Comparison of ENCODE assay signal across 11 cellular contexts in genomic region chr18:44594779-44595467, GRCh38.
DNase-seq lines count a peak whose midpoint lies in the region; ATAC-seq and TF ChIP-seq lines count a peak whose summit lies in the region.
"Had no signal": no experiment of that assay in that cellular context is flagged by ENCODE, and none has a peak within 500 bp of the region (broad histone marks: within the 10 kb centered on the region; RNA-seq: fewer than 3 reads in every experiment).

No MANE protein-coding gene starts in this region.

- no peak overlapping the region for H3K4me3 ChIP-seq in retinal pigment epithelial cell (ENCODE audit: low read length)
- H3K4me3 ChIP-seq: suprapubic skin had no signal

- H3K4me1 Mint-ChIP-seq in HFFc6 (ENCODE audit: low read depth) = peaks cover 19% of the 10 kb centered on the region; the same call in 1 of the 2 replicates

- H3K27me3 Mint-ChIP-seq in HFFc6 (ENCODE audit: insufficient read depth) = peaks cover 5% of the 10 kb centered on the region; the same call in 1 of the 2 replicates

- no peaks in the 10 kb centered on the region; the same call in 1 of the 2 replicates for H3K36me3 Mint-ChIP-seq in HFFc6 (ENCODE audit: low read depth)

- H3K9me3 Mint-ChIP-seq in HFFc6 = no peaks in the 10 kb centered on the region; the same call in 1 of the 2 replicates

- DNase-seq in HFFc6 = peak; percentile 43
- peak; percentile 34 for DNase-seq in amniotic stem cell (lab: John Stamatoyannopoulos, UW)
- peak; percentile 55 for DNase-seq in glomerular visceral epithelial cell (ENCODE audit: extremely low spot score)
- peak; percentile 70 for DNase-seq in retinal pigment epithelial cell (ENCODE audit: low read depth)
- DNase-seq in NCI-H2029 treated with DMSO at 0.1 percent for 48 hours (lab: John Stamatoyannopoulos, UW) = no peak
- DNase-seq in DMS79 (lab: John Stamatoyannopoulos, UW) = no peak
- DNase-seq in NCI-H1930 (lab: John Stamatoyannopoulos, UW) = no peak
- DNase-seq: NCI-H2107 had no signal

- no peak for ATAC-seq in HG03520 (IDR thresholded peaks at IDR 0.05; ENCODE audit: unreplicated experiment)

- no peak overlapping the region; the same call in 1 of the 2 replicates for H3K27ac Mint-ChIP-seq in HFFc6

- no peak overlapping the region; the same call in 1 of the 2 replicates for H3K4me3 Mint-ChIP-seq in HFFc6
- H3K4me3 Mint-ChIP-seq: neural crest cell had no signal

- TF ChIP-seq CTCF in HFFc6 (IDR thresholded peaks at IDR 0.05) = no peak
- TF ChIP-seq CTCF in retinal pigment epithelial cell (conservative IDR thresholded peaks at IDR 0.05; ENCODE audit: low read depth, low read length) = no peak

Comparison
In these comparisons a context has a peak if more than half of its experiments do, and no peak if none do; other contexts are left out.
1. DNase-seq: peak in HFFc6 (single experiment), amniotic stem cell (single experiment), glomerular visceral epithelial cell (single experiment) and retinal pigment epithelial cell (single experiment); none in NCI-H2029 treated with DMSO at 0.1 percent for 48 hours (single experiment), DMS79 (single experiment) and NCI-H1930 (0 of 2).